ENCODE assay signal across 8 cellular contexts in genomic region chr1:62436466-62437272, GRCh38. TPM values are rescaled to one million over a fixed set of nuclear protein-coding genes. Genes with fewer than 3 reads are reported as not detected.
DNase-seq lines count a peak whose midpoint lies in the region; ATAC-seq and TF ChIP-seq lines count a peak whose summit lies in the region.

Gene USP1 (plus strand): TSS chr1:62437049. CDS start chr1:62439868, 2,819 bp downstream.

- peak; percentile 81 for ATAC-seq in GM18909 (IDR thresholded peaks at IDR 0.05; ENCODE audit: poor library complexity, unreplicated experiment)
- peak; percentile 75 for ATAC-seq in HG03175 (IDR thresholded peaks at IDR 0.05; ENCODE audit: unreplicated experiment)
- ATAC-seq in WTC11 = peak; percentile 89

- CTCF ChIA-PET in AG04449 (lab: Yijun Ruan, JAX) (interaction anchor here (1.2 kb wide), 1 partner anchor 310 kb away, joined by 3 read pairs; no protein-coding TSS in a partner anchor), WTC11 (lab: Charles Lee) (interaction anchor here (0.5 to 1.8 kb wide), 6 partner anchors 143 to 585 kb away, joined by 3 to 10 read pairs (median 4); partner anchors contain the start of gene DOCK7)

- H3K9me3 Mint-ChIP-seq in WTC11 (no peaks in the 10 kb centered on the region), immature natural killer cell (no peaks in the 10 kb centered on the region)

- H3K4me3 Mint-ChIP-seq in WTC11 (peak within 1 kb of the TSS; percentile 85), immature natural killer cell (peak within 1 kb of the TSS; percentile 91 to 97 (median 96))

- H3K27me3 Mint-ChIP-seq in WTC11 (ENCODE audit: low read depth) = no peaks in the 10 kb centered on the region
- peaks cover 14 to 18% (median 14%) of the 10 kb centered on the region in 3 donors for H3K27me3 Mint-ChIP-seq in immature natural killer cell (ENCODE audit: low read depth in 3 of 3)

- POLR2A ChIA-PET in AG04449 (lab: Yijun Ruan, JAX) = interaction anchor here (0.6 kb wide), 1 partner anchor 12 kb away, joined by 4 read pairs; no protein-coding TSS in a partner anchor
- POLR2A ChIA-PET in WTC11 (lab: Charles Lee) = interaction anchor here (0.5 to 1.3 kb wide), 7 partner anchors 9 to 519 kb away, joined by 3 read pairs; no protein-coding TSS in a partner anchor

- DNase-seq in AG04449 (ENCODE audit: low read depth, low spot score) (peak; percentile 99), NCI-H226 (peak; percentile 100), WTC11 (ENCODE audit: low spot score) (peak; percentile 96), caudate nucleus (lab: John Stamatoyannopoulos, UW) (peak; percentile 72 to 100 (median 98)), immature natural killer cell (peak; percentile 99), smooth muscle cell of the brain vasculature (ENCODE audit: low read depth, low spot score) (peak; percentile 98)

- H3K27ac ChIP-seq in caudate nucleus (ENCODE audit: low read depth, low read length) = peak within 1 kb of the TSS; percentile 99

- H3K27ac Mint-ChIP-seq in WTC11 (peak within 1 kb of the TSS; percentile 96), immature natural killer cell (peak within 1 kb of the TSS; percentile 95 to 99 (median 98))

- no peak for TF ChIP-seq CTCF in AG04449 (IDR thresholded peaks at IDR 0.05; ENCODE audit: insufficient read depth, low read length, missing control alignments)
- TF ChIP-seq CTCF in WTC11 (IDR thresholded peaks at IDR 0.05) = no peak

- H3K36me3 Mint-ChIP-seq in WTC11 (peaks cover 16% of the 10 kb centered on the region), immature natural killer cell (peaks cover 0 to 7% (median 0%) of the 10 kb centered on the region in 3 donors)

- H3K4me1 Mint-ChIP-seq in WTC11 (peaks cover 27% of the 10 kb centered on the region), immature natural killer cell (peaks cover 42 to 53% of the 10 kb centered on the region in 2 donors)

- peak within 1 kb of the TSS; percentile 89 for H3K4me3 ChIP-seq in AG04449 (ENCODE audit: low read depth, low read length)

TF ChIP-seq in WTC11, 78 proteins besides CTCF, POLR2A, EP300 and RAD21 (continues in another document):
- peak; percentile 33; the same call in 1 of the 2 replicates for TF ChIP-seq MYBL2 (CRISPR knock-in tag; IDR thresholded peaks at IDR 0.05)
- TF ChIP-seq, protein P1, sequence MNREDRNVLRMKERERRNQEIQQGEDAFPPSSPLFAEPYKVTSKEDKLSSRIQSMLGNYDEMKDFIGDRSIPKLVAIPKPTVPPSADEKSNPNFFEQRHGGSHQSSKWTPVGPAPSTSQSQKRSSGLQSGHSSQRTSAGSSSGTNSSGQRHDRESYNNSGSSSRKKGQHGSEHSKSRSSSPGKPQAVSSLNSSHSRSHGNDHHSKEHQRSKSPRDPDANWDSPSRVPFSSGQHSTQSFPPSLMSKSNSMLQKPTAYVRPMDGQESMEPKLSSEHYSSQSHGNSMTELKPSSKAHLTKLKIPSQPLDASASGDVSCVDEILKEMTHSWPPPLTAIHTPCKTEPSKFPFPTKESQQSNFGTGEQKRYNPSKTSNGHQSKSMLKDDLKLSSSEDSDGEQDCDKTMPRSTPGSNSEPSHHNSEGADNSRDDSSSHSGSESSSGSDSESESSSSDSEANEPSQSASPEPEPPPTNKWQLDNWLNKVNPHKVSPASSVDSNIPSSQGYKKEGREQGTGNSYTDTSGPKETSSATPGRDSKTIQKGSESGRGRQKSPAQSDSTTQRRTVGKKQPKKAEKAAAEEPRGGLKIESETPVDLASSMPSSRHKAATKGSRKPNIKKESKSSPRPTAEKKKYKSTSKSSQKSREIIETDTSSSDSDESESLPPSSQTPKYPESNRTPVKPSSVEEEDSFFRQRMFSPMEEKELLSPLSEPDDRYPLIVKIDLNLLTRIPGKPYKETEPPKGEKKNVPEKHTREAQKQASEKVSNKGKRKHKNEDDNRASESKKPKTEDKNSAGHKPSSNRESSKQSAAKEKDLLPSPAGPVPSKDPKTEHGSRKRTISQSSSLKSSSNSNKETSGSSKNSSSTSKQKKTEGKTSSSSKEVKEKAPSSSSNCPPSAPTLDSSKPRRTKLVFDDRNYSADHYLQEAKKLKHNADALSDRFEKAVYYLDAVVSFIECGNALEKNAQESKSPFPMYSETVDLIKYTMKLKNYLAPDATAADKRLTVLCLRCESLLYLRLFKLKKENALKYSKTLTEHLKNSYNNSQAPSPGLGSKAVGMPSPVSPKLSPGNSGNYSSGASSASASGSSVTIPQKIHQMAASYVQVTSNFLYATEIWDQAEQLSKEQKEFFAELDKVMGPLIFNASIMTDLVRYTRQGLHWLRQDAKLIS (CRISPR knock-in tag; IDR thresholded peaks at IDR 0.05; ENCODE audit: borderline replicate concordance) = peak; percentile 79; the same call in 1 of the 2 replicates
- 0 out of 2 replicates have a peak, but pooled peaks have one; percentile 3 for TF ChIP-seq JUN (CRISPR knock-in tag; IDR thresholded peaks at IDR 0.05)
- 0 out of 2 replicates have a peak, but pooled peaks have one; percentile 24 for TF ChIP-seq ATF1 (CRISPR knock-in tag; IDR thresholded peaks at IDR 0.05)
- no peak for TF ChIP-seq PRDM15 (CRISPR knock-in tag; IDR thresholded peaks at IDR 0.05)
- TF ChIP-seq ZNF423 (CRISPR knock-in tag; IDR thresholded peaks at IDR 0.05) = 0 out of 2 replicates have a peak, but pooled peaks have one; percentile 6
- TF ChIP-seq ESRRA (CRISPR knock-in tag; IDR thresholded peaks at IDR 0.05; ENCODE audit: borderline replicate concordance) = 0 out of 2 replicates have a peak, but pooled peaks have one; percentile 6
- TF ChIP-seq E2F4 (CRISPR knock-in tag; IDR thresholded peaks at IDR 0.05; ENCODE audit: borderline replicate concordance, low read depth) = peak; percentile 54; the same call in 1 of the 2 replicates
- TF ChIP-seq, protein P2, sequence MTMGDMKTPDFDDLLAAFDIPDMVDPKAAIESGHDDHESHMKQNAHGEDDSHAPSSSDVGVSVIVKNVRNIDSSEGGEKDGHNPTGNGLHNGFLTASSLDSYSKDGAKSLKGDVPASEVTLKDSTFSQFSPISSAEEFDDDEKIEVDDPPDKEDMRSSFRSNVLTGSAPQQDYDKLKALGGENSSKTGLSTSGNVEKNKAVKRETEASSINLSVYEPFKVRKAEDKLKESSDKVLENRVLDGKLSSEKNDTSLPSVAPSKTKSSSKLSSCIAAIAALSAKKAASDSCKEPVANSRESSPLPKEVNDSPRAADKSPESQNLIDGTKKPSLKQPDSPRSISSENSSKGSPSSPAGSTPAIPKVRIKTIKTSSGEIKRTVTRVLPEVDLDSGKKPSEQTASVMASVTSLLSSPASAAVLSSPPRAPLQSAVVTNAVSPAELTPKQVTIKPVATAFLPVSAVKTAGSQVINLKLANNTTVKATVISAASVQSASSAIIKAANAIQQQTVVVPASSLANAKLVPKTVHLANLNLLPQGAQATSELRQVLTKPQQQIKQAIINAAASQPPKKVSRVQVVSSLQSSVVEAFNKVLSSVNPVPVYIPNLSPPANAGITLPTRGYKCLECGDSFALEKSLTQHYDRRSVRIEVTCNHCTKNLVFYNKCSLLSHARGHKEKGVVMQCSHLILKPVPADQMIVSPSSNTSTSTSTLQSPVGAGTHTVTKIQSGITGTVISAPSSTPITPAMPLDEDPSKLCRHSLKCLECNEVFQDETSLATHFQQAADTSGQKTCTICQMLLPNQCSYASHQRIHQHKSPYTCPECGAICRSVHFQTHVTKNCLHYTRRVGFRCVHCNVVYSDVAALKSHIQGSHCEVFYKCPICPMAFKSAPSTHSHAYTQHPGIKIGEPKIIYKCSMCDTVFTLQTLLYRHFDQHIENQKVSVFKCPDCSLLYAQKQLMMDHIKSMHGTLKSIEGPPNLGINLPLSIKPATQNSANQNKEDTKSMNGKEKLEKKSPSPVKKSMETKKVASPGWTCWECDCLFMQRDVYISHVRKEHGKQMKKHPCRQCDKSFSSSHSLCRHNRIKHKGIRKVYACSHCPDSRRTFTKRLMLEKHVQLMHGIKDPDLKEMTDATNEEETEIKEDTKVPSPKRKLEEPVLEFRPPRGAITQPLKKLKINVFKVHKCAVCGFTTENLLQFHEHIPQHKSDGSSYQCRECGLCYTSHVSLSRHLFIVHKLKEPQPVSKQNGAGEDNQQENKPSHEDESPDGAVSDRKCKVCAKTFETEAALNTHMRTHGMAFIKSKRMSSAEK (CRISPR knock-in tag; IDR thresholded peaks at IDR 0.05; ENCODE audit: borderline replicate concordance) = 0 out of 2 replicates have a peak, but pooled peaks have one; percentile 61

RNA-seq across cellular contexts. Expression of gene USP1, which starts in this region (rescaled TPM):
- total RNA-seq in WTC11 (2021) = 34.6 to 37.4 TPM (median 35.2 TPM) in 3 replicates
- polyA plus RNA-seq in immature natural killer cell = 10 to 100 TPM; 22.8 to 38.2 (median 24.4) TPM

Comparison
In these comparisons a context has a peak if more than half of its experiments do, and no peak if none do; other contexts are left out.
1. Peak in every context shown above with its lines: DNase-seq, ATAC-seq, H3K4me3 ChIP-seq and H3K27ac ChIP-seq.